In the genomic region with DNA sequence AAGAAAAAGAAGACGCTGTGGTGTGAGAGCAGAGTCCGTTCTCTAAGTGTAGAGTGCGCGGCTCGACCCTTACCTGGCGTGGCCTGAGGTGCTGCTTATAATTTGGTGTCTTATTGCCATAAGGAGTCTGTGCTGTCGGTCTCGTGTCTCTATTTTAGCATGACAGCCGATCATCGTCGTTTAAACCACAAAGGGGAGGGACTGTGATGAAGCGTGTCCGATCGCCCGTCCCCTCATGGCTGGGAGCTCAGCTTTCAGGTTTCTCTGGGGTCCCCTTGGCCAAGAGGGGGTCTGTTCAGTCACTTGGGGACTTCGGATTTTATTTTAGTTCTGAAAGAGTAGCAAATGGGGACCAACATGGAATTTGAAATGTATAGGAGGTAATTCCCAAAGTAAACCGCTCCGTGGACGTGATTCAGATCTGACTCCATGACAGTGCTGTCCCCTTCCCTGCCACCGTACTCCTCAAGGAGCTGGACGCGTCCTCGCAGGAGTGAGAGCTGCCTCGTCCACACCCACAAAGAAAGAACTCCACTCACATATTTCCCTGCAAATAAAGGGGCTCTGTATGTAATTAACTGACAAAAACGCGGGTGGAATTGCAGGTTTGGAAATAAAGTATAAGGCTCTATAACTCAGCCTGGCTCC, we compare ENCODE assay signal across 11 cellular contexts.
DNase-seq lines count a peak whose midpoint lies in the region; ATAC-seq and TF ChIP-seq lines count a peak whose summit lies in the region.
"Had no signal": no experiment of that assay in that cellular context is flagged by ENCODE, and none has a peak within 500 bp of the region (broad histone marks: within the 10 kb centered on the region; RNA-seq: fewer than 3 reads in every experiment).

No MANE protein-coding gene starts in this region.

- CTCF ChIA-PET in HEK293 (lab: Yijun Ruan, JAX) = interaction anchor here (0.6 to 1.1 kb wide), 3 partner anchors 23 to 169 kb away, joined by 3 to 6 read pairs (median 3); no protein-coding TSS in a partner anchor

- POLR2A ChIA-PET in HEK293 (lab: Yijun Ruan, JAX) = no interaction called here

- DNase-seq in NT2/D1 (ENCODE audit: low read depth, low spot score) = no peak
- DNase-seq in left kidney (ENCODE audit: low read depth, low spot score) = peak; percentile 52
- no peak for DNase-seq in activated effector memory CD4-positive, alpha-beta T cell treated with anti-CD3 and anti-CD28 coated beads, Interleukin-2, amount 50 U/mL, for 16 hours
- no peak for DNase-seq in GM19240 (ENCODE audit: insufficient read length, low spot score)
- DNase-seq: activated CD4-positive, alpha-beta memory T cell treated with anti-CD3 and anti-CD28 coated beads, Interleukin-2, amount 10 ng/mL, durations not matched to agents 7 days and 5 days; CD4-positive, alpha-beta T cell had no signal

- H3K4me3 ChIP-seq in HEK293 (ENCODE audit: low read depth, low read length) = no peak overlapping the region
- H3K4me3 ChIP-seq in NT2/D1 (ENCODE audit: insufficient read length, low read depth) = no peak overlapping the region
- peak overlapping the region; percentile 34 to 58 (median 46) for H3K4me3 ChIP-seq in skeletal muscle tissue (ENCODE audit: low read length in 3 of 3)
- H3K4me3 ChIP-seq: esophagus muscularis mucosa had no signal

- no peaks in the 10 kb centered on the region for H3K9me3 ChIP-seq in HEK293 (ENCODE audit: control insufficient read depth, insufficient read depth, low read depth, low read length)
- H3K9me3 ChIP-seq in NT2/D1 (ENCODE audit: insufficient read depth, low read length) = no peaks in the 10 kb centered on the region
- no peaks in the 10 kb centered on the region for H3K9me3 ChIP-seq in skeletal muscle tissue (ENCODE audit: control insufficient read depth in 3 of 3, low read length in 3 of 3)
- H3K9me3 ChIP-seq: esophagus muscularis mucosa, neutrophil had no signal

- H3K36me3 ChIP-seq in HEK293 (ENCODE audit: control insufficient read depth in 2 of 2, insufficient read depth in 1 of 2, low read length in 2 of 2) = no peaks in the 10 kb centered on the region
- no peaks in the 10 kb centered on the region for H3K36me3 ChIP-seq in NT2/D1 (ENCODE audit: insufficient read depth, insufficient read length, low read length)
- no peaks in the 10 kb centered on the region for H3K36me3 ChIP-seq in skeletal muscle tissue (ENCODE audit: control insufficient read depth in 3 of 3, insufficient read depth in 3 of 3, low read length in 3 of 3)
- H3K36me3 ChIP-seq: esophagus muscularis mucosa, neutrophil had no signal

- ATAC-seq in GM19035 (IDR thresholded peaks at IDR 0.05; ENCODE audit: unreplicated experiment) = no peak

- peaks cover 25% of the 10 kb centered on the region for H3K27me3 ChIP-seq in NT2/D1 (ENCODE audit: insufficient read depth, insufficient read length)
- H3K27me3 ChIP-seq in skeletal muscle tissue (ENCODE audit: control insufficient read depth in 3 of 3, insufficient read depth in 3 of 3, low read length in 3 of 3) = no peaks in the 10 kb centered on the region
- H3K27me3 ChIP-seq: esophagus muscularis mucosa had no signal

- H3K9ac ChIP-seq in NT2/D1 (ENCODE audit: insufficient read length, low read depth) (peak overlapping the region; percentile 18), skeletal muscle tissue (ENCODE audit: low read depth in 1 of 3, low read length in 3 of 3) (peak overlapping the region; percentile 24 to 76 (median 63))

- H3K27ac ChIP-seq in HEK293 (ENCODE audit: extremely low read depth, low read depth, low read length) (peak overlapping the region; percentile 27; the same call in 1 of the 2 replicates), skeletal muscle tissue (ENCODE audit: low read depth, low read length) (peak overlapping the region; percentile 2)
- H3K27ac ChIP-seq: neutrophil had no signal

- no peak for TF ChIP-seq CTCF in HEK293 (tag by site-specific recombination; IDR thresholded peaks at IDR 0.05)

- H3K4me1 ChIP-seq in HEK293 (ENCODE audit: control insufficient read depth, insufficient read depth, low read length) (peaks cover 38% of the 10 kb centered on the region), NT2/D1 (ENCODE audit: insufficient read depth, insufficient read length) (peaks cover 20% of the 10 kb centered on the region), skeletal muscle tissue (ENCODE audit: control insufficient read depth in 3 of 3, insufficient read depth in 3 of 3, low read length in 3 of 3) (peaks cover 83 to 94% (median 92%) of the 10 kb centered on the region in 3 donors)

TF ChIP-seq in HEK293, 187 proteins besides CTCF, POLR2A, EP300 and RAD21:
- TF ChIP-seq, protein P1, sequence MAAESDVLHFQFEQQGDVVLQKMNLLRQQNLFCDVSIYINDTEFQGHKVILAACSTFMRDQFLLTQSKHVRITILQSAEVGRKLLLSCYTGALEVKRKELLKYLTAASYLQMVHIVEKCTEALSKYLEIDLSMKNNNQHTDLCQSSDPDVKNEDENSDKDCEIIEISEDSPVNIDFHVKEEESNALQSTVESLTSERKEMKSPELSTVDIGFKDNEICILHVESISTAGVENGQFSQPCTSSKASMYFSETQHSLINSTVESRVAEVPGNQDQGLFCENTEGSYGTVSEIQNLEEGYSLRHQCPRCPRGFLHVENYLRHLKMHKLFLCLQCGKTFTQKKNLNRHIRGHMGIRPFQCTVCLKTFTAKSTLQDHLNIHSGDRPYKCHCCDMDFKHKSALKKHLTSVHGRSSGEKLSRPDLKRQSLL (tag by site-specific recombination; IDR thresholded peaks at IDR 0.05) = 0 out of 2 replicates have a peak, but pooled peaks have one; percentile 33
- TF ChIP-seq ZNF23 (tag by site-specific recombination; IDR thresholded peaks at IDR 0.05; ENCODE audit: borderline replicate concordance) = no peak

Comparison
In these comparisons a context has a peak if more than half of its experiments do, and no peak if none do; other contexts are left out.
1. H3K4me3 ChIP-seq: peak in skeletal muscle tissue (3 of 3); none in HEK293 (single experiment) and NT2/D1 (single experiment).